Comparison of ENCODE assay signal across 8 cellular contexts in genomic region chr19:8017808-8018207, GRCh38.
DNase-seq lines count a peak whose midpoint lies in the region; ATAC-seq and TF ChIP-seq lines count a peak whose summit lies in the region.

No MANE protein-coding gene starts in this region.

- no peaks in the 10 kb centered on the region for H3K9me3 Mint-ChIP-seq in activated naive CD8-positive, alpha-beta T cell treated with anti-CD3 and anti-CD28 coated beads, Interleukin-2, amount 50 U/mL, for 24 hours
- no peaks in the 10 kb centered on the region for H3K9me3 Mint-ChIP-seq in stimulated activated naive B cell treated with anti-CD40 and anti-IgM and Interleukin-4, amounts not matched to agents 10 μg/mL and 1 μg/mL and 100 μg/mL, for 72 hours

- no peak overlapping the region for H3K4me3 Mint-ChIP-seq in activated naive CD8-positive, alpha-beta T cell treated with anti-CD3 and anti-CD28 coated beads, Interleukin-2, amount 50 U/mL, for 24 hours
- no peak overlapping the region for H3K4me3 Mint-ChIP-seq in stimulated activated naive B cell treated with anti-CD40 and anti-IgM and Interleukin-4, amounts not matched to agents 10 μg/mL and 1 μg/mL and 100 μg/mL, for 72 hours

- TF ChIP-seq POLR2A in GM18505 (IDR thresholded peaks at IDR 0.05; ENCODE audit: borderline replicate concordance, extremely low read depth, insufficient read depth, insufficient read length): no peak

- no peak overlapping the region for H3K27ac Mint-ChIP-seq in activated naive CD8-positive, alpha-beta T cell treated with anti-CD3 and anti-CD28 coated beads, Interleukin-2, amount 50 U/mL, for 24 hours
- H3K27ac Mint-ChIP-seq in stimulated activated naive B cell treated with anti-CD40 and anti-IgM and Interleukin-4, amounts not matched to agents 10 μg/mL and 1 μg/mL and 100 μg/mL, for 72 hours: no peak overlapping the region

- peak; percentile 15 for DNase-seq in activated T-cell treated with anti-CD3 and anti-CD28 coated beads for 48 hours (ENCODE audit: low read depth)
- DNase-seq in activated T-cell treated with anti-CD3 and anti-CD28 coated beads for 4 hours: no peak
- peak; percentile 3 for DNase-seq in NOMO-1 treated with dmso at 0.1 percent for 144 hours (lab: John Stamatoyannopoulos, UW; ENCODE audit: unreplicated experiment)
- peak; percentile 31 for DNase-seq in activated naive CD8-positive, alpha-beta T cell treated with anti-CD3 and anti-CD28 coated beads, Interleukin-2, amount 50 U/mL, for 24 hours
- DNase-seq in stimulated activated naive B cell treated with anti-CD40 and anti-IgM and Interleukin-4, amounts not matched to agents 10 μg/mL and 1 μg/mL and 100 μg/mL, for 72 hours: peak; percentile 26
- DNase-seq in AG08395 (ENCODE audit: low spot score): no peak
- DNase-seq in kidney glomerular epithelial cell (lab: John Stamatoyannopoulos, UW): no peak

- peak; percentile 82 for ATAC-seq in activated naive CD8-positive, alpha-beta T cell treated with anti-CD3 and anti-CD28 coated beads, Interleukin-2, amount 50 U/mL, for 24 hours
- peak; percentile 99 to 100 for ATAC-seq in stimulated activated naive B cell treated with anti-CD40 and anti-IgM and Interleukin-4, amounts not matched to agents 10 μg/mL and 1 μg/mL and 100 μg/mL, for 72 hours (replicated peaks)
- ATAC-seq in GM18505 (IDR thresholded peaks at IDR 0.05; ENCODE audit: unreplicated experiment): no peak

- H3K27me3 Mint-ChIP-seq in activated naive CD8-positive, alpha-beta T cell treated with anti-CD3 and anti-CD28 coated beads, Interleukin-2, amount 50 U/mL, for 24 hours: no peaks in the 10 kb centered on the region
- H3K27me3 Mint-ChIP-seq in stimulated activated naive B cell treated with anti-CD40 and anti-IgM and Interleukin-4, amounts not matched to agents 10 μg/mL and 1 μg/mL and 100 μg/mL, for 72 hours: no peaks in the 10 kb centered on the region

- H3K36me3 Mint-ChIP-seq in activated naive CD8-positive, alpha-beta T cell treated with anti-CD3 and anti-CD28 coated beads, Interleukin-2, amount 50 U/mL, for 24 hours (ENCODE audit: low read depth): peaks cover 2% of the 10 kb centered on the region
- H3K36me3 Mint-ChIP-seq in stimulated activated naive B cell treated with anti-CD40 and anti-IgM and Interleukin-4, amounts not matched to agents 10 μg/mL and 1 μg/mL and 100 μg/mL, for 72 hours: peaks cover 2 to 10% of the 10 kb centered on the region in 2 donors

- H3K4me1 Mint-ChIP-seq in activated naive CD8-positive, alpha-beta T cell treated with anti-CD3 and anti-CD28 coated beads, Interleukin-2, amount 50 U/mL, for 24 hours: peaks cover 3% of the 10 kb centered on the region
- H3K4me1 Mint-ChIP-seq in stimulated activated naive B cell treated with anti-CD40 and anti-IgM and Interleukin-4, amounts not matched to agents 10 μg/mL and 1 μg/mL and 100 μg/mL, for 72 hours: peaks cover 3 to 10% of the 10 kb centered on the region in 2 donors

Comparison
In these comparisons a context has a peak if more than half of its experiments do, and no peak if none do; other contexts are left out.
1. DNase-seq: peak in activated T-cell treated with anti-CD3 and anti-CD28 coated beads for 48 hours (single experiment), NOMO-1 treated with dmso at 0.1 percent for 144 hours (single experiment), activated naive CD8-positive, alpha-beta T cell treated with anti-CD3 and anti-CD28 coated beads, Interleukin-2, amount 50 U/mL, for 24 hours (single experiment) and stimulated activated naive B cell treated with anti-CD40 and anti-IgM and Interleukin-4, amounts not matched to agents 10 μg/mL and 1 μg/mL and 100 μg/mL, for 72 hours (single experiment); none in activated T-cell treated with anti-CD3 and anti-CD28 coated beads for 4 hours (single experiment), AG08395 (single experiment) and kidney glomerular epithelial cell (single experiment).